In genomic region chr14:104421401-104421821, GRCh38 we compare ENCODE assay signal across 16 cellular contexts.
"Had no signal": no experiment of that assay in that cellular context is flagged by ENCODE, and none has a peak within 500 bp of the region (broad histone marks: within the 10 kb centered on the region; RNA-seq: fewer than 3 reads in every experiment).

No MANE protein-coding gene starts in this region.

- H3K36me3 ChIP-seq: breast epithelium, neutrophil, SJCRH30, tibial artery had no signal

- DNase-seq: activated CD4-positive, alpha-beta T cell treated with anti-CD3 and anti-CD28 coated beads, Interleukin-2, amount 50 U/mL, for 4 hours; activated naive CD8-positive, alpha-beta T cell treated with anti-CD3 and anti-CD28 coated beads, Interleukin-2, amount 50 U/mL, for 24 hours; activated T-cell treated with anti-CD3 and anti-CD28 coated beads, Interleukin-2, amount 50 U/mL, for 72 hours; erythroblast; left colon; mammary epithelial cell; naive B cell; SJCRH30; stimulated activated CD4-positive, alpha-beta T cell treated with anti-CD3 and anti-CD28 coated beads, Interleukin-4, amount 100 ng/mL, for 1 hour; stimulated activated naive B cell treated with anti-CD40 and anti-IgM and Interleukin-4, amounts not matched to agents 10 μg/mL and 1 μg/mL and 100 μg/mL, for 72 hours; SW 1271; tibial artery had no signal

- H3K4me3 ChIP-seq: breast epithelium, dorsolateral prefrontal cortex, SJCRH30, skin epidermis, tibial artery had no signal

- H3K4me1 ChIP-seq: breast epithelium, tibial artery had no signal

- H3K9me3 ChIP-seq: breast epithelium, neutrophil, SJCRH30, tibial artery had no signal

- H3K27me3 ChIP-seq: SJCRH30 had no signal

- H3K27ac ChIP-seq: breast epithelium, dorsolateral prefrontal cortex, neutrophil, SJCRH30, skin epidermis, tibial artery had no signal
